Comparison of ENCODE assay signal across 8 cellular contexts in genomic region chr3:16467368-16467767, GRCh38. TPM values are rescaled to one million over a fixed set of nuclear protein-coding genes. Genes with fewer than 3 reads are reported as not detected.
DNase-seq lines count a peak whose midpoint lies in the region; ATAC-seq and TF ChIP-seq lines count a peak whose summit lies in the region.

No MANE protein-coding gene starts in this region.

- H3K9me3 ChIP-seq in spleen, result peaks cover 0 to 17% (median 13%) of the 10 kb centered on the region in 8 donors

- peaks cover 30 to 82% (median 38%) of the 10 kb centered on the region in 6 donors for H3K4me1 ChIP-seq in spleen

- H3K27me3 ChIP-seq in spleen (replicated peaks in 1 of 7), result no peaks in the 10 kb centered on the region

- peak; percentile 34 for DNase-seq in activated CD4-positive, alpha-beta T cell treated with anti-CD3 and anti-CD28 coated beads, Interleukin-2, amount 50 U/mL, for 1 hour
- DNase-seq in spleen (peak; percentile 74), NCI-H446 (lab: John Stamatoyannopoulos, UW) (no peak), SW 1271 (lab: John Stamatoyannopoulos, UW) (no peak), iPS-NIHi11 (ENCODE audit: low spot score) (no peak), NCI-H2029 (lab: John Stamatoyannopoulos, UW) (no peak)

- ATAC-seq in GM18511 (IDR thresholded peaks at IDR 0.05; ENCODE audit: unreplicated experiment) (peak; percentile 94), HG02759 (IDR thresholded peaks at IDR 0.05; ENCODE audit: unreplicated experiment) (peak; percentile 95)

- peak overlapping the region in 5 of 8 donors; percentile 16 to 49 (median 31) for H3K27ac ChIP-seq in spleen

- intact Hi-C loops in spleen (cut with DNase I; ENCODE audit: low total_unique reads), result no loop called here

- 45 to 59% (median 53%) methylated on average over 8 of the region's 9 CpGs for WGBS in spleen, 5 donors

- H3K36me3 ChIP-seq in spleen, result peaks cover 0 to 21% (median 4%) of the 10 kb centered on the region in 6 donors

- no peak for TF ChIP-seq CTCF in spleen (IDR thresholded peaks at IDR 0.05 in 8 of 11, conservative IDR thresholded peaks at IDR 0.05 in 3 of 11)

- no peak overlapping the region for H3K4me3 ChIP-seq in spleen

- TF ChIP-seq POLR2A in spleen (IDR thresholded peaks at IDR 0.05), result no peak

RNA-seq across cellular contexts. Expression of gene RFTN1, which starts 46.1 kb away (rescaled TPM):
- 100 to 1,000 TPM in 1 of 7 donors, 10 to 100 TPM in 6; 57.0 to 106 (median 82.2) TPM for total RNA-seq in spleen
- polyA plus RNA-seq in spleen, result 10 to 100 TPM; 30.4 to 58.2 (median 38.0) TPM

Comparison
In these comparisons a context has a peak if more than half of its experiments do, and no peak if none do; other contexts are left out.
1. DNase-seq: peak in activated CD4-positive, alpha-beta T cell treated with anti-CD3 and anti-CD28 coated beads, Interleukin-2, amount 50 U/mL, for 1 hour (single experiment) and spleen (single experiment); none in NCI-H446 (0 of 2), SW 1271 (0 of 2), iPS-NIHi11 (single experiment) and NCI-H2029 (single experiment).